ENCODE assay signal across 17 cellular contexts in the genomic region with DNA sequence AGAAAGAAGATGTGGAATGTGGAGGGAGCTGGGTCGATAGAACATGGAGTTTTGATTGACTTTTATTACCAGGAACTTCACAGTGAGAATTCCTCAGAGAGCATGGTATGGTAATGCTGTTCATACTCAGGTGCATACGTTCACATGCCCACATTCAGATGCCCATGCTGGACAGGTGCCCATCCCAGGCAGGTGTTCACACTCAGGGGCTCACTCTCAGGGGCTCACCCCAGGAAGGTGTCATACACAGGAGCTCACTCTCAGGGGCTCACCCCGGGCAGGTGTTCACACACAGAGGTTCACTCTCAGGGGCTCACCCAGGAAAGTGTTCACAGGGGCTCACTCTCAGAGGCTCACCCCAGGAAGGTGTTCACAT.
"Had no signal": no experiment of that assay in that cellular context is flagged by ENCODE, and none has a peak within 500 bp of the region (broad histone marks: within the 10 kb centered on the region; RNA-seq: fewer than 3 reads in every experiment).

No MANE protein-coding gene starts in this region.

- H3K9me3 Mint-ChIP-seq: endodermal cell, nephron had no signal

- ATAC-seq: left colon, left ventricle myocardium superior, sciatic nerve had no signal

- H3K4me1 Mint-ChIP-seq: stimulated activated memory B cell treated with anti-CD40 and anti-IgM and Interleukin-4, amounts not matched to agents 10 μg/mL and 1 μg/mL and 100 μg/mL, for 72 hours had no signal

- H3K27ac Mint-ChIP-seq: endodermal cell; stimulated activated memory B cell treated with anti-CD40 and anti-IgM and Interleukin-4, amounts not matched to agents 10 μg/mL and 1 μg/mL and 100 μg/mL, for 72 hours had no signal

- H3K4me3 Mint-ChIP-seq: endodermal cell; nephron; stimulated activated memory B cell treated with anti-CD40 and anti-IgM and Interleukin-4, amounts not matched to agents 10 μg/mL and 1 μg/mL and 100 μg/mL, for 72 hours had no signal

- DNase-seq: effector CD4-positive, alpha-beta T cell; foreskin melanocyte; left colon; left ventricle myocardium superior; mesenchymal stem cell; naive B cell; spleen; stimulated activated CD4-positive, alpha-beta T cell treated with anti-CD3 and anti-CD28 coated beads, Interleukin-15, amount 100 ng/mL, for 24 hours; stimulated activated CD4-positive, alpha-beta T cell treated with anti-CD3 and anti-CD28 coated beads, Interleukin-1b, Interleukin-23, amount 100 ng/mL, for 48 hours; stimulated activated CD4-positive, alpha-beta T cell treated with anti-CD3 and anti-CD28 coated beads, Interleukin-4, amount 100 ng/mL, for 24 hours; stomach; substantia nigra; trophoblast cell had no signal

- H3K36me3 Mint-ChIP-seq: naive B cell; stimulated activated memory B cell treated with anti-CD40 and anti-IgM and Interleukin-4, amounts not matched to agents 10 μg/mL and 1 μg/mL and 100 μg/mL, for 72 hours had no signal
